8 cellular contexts compared by ENCODE assay signal in the genomic region with DNA sequence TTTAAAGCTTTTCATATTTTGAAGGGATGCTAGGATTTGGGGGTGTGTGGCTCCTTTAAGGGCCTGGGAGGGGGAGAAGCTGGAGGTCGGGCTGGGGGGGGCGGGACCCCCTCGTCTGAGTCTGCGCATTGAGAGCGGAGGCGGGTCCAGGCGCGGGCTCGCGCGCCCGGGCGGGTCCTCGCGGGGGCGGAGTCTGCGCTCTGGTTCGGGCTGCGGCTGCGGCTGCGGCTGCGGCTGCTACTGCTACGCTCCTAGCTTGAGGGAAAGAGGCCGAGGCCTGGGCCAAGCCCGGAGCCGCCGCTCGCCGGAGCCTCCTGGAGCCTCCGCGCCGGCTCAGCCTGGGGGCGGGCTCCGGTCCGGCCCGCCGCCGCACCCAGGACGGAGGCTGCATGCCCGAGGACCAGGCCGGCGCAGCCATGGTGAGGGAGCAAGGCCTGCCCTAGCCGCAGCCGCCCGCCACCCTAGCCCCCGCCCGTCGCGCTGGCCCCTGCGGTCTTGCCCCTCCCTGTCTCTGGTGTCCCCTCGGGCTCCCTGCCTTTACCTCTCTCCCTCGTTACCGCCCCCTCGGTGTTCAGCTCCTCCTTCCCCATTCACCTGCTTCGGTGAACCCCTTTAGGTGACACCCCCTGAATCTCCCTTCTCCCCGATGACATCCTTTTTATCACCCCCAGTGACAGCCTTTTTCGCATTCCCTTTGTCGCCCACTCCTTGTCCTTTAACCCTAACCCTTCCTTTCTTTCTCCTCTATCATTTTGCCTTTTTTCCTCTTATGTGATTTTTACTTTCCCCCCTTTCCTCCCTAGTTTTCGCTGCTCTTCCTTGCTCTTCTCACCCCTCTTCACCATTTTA. TPM values are rescaled to one million over a fixed set of nuclear protein-coding genes. Genes with fewer than 3 reads are reported as not detected.
DNase-seq lines count a peak whose midpoint lies in the region; ATAC-seq and TF ChIP-seq lines count a peak whose summit lies in the region.

A gene (plus strand): TSS at position 189 of the 849 bp plus-strand sequence. CDS start 201 bp downstream, at position 390.

- ATAC-seq in GM19452 (IDR thresholded peaks at IDR 0.05; ENCODE audit: unreplicated experiment) = peak; percentile 89

- peak; percentile 91 for DNase-seq in CD1c-positive myeloid dendritic cell (ENCODE audit: extremely low spot score)
- peak; percentile 90 for DNase-seq in HK-2 (ENCODE audit: unreplicated experiment)
- DNase-seq in NCI-H82 treated with DMSO at 0.1 percent for 48 hours (lab: John Stamatoyannopoulos, UW; ENCODE audit: unreplicated experiment) = peak; percentile 71
- DNase-seq in activated CD4-positive, alpha-beta memory T cell treated with anti-CD3 and anti-CD28 coated beads for 36 hours = peak; percentile 94
- DNase-seq in dorsolateral prefrontal cortex = peak; percentile 79 to 91 (median 85)
- peak; percentile 89 to 97 for DNase-seq in lower leg skin (ENCODE audit: low spot score in 2 of 2)
- peak; percentile 77 to 89 for DNase-seq in stimulated activated CD4-positive, alpha-beta T cell treated with anti-CD3 and anti-CD28 coated beads, Interleukin-4, amount 100 ng/mL, for 48 hours (ENCODE audit: low read depth in 2 of 2)

- H3K27me3 ChIP-seq in dorsolateral prefrontal cortex = no peaks in the 10 kb centered on the region

- no peaks in the 10 kb centered on the region for H3K36me3 Mint-ChIP-seq in activated CD4-positive, alpha-beta memory T cell treated with anti-CD3 and anti-CD28 coated beads for 36 hours

- POLR2A ChIA-PET in activated CD4-positive, alpha-beta memory T cell treated with anti-CD3 and anti-CD28 coated beads for 36 hours (lab: Charles Lee) = interaction anchor here (0.6 to 1.7 kb wide), 8 partner anchors 23 to 360 kb away, joined by 3 to 5 read pairs (median 3); a partner anchor contains a TSS

- H3K4me3 Mint-ChIP-seq in activated CD4-positive, alpha-beta memory T cell treated with anti-CD3 and anti-CD28 coated beads for 36 hours = peak within 1 kb of the TSS; percentile 81

- CTCF ChIA-PET in activated CD4-positive, alpha-beta memory T cell treated with anti-CD3 and anti-CD28 coated beads for 36 hours (lab: Charles Lee) = interaction anchor here (0.6 to 2.4 kb wide), 5 partner anchors 12 to 91 kb away, joined by 3 to 10 read pairs (median 4); no protein-coding TSS in a partner anchor

- H3K27ac Mint-ChIP-seq in activated CD4-positive, alpha-beta memory T cell treated with anti-CD3 and anti-CD28 coated beads for 36 hours = peak within 1 kb of the TSS; percentile 77

- intact Hi-C loops in activated CD4-positive, alpha-beta memory T cell treated with anti-CD3 and anti-CD28 coated beads for 36 hours (cut with micrococcal nuclease) = loop anchor here (1.0 to 2.0 kb wide), 2 partner anchors 23 to 470 kb away; a partner anchor contains a TSS
- intact Hi-C loops in dorsolateral prefrontal cortex (cut with DNase I) = loop anchor here (1.0 kb wide), 1 partner anchor 28 kb away; a partner anchor contains a TSS
- intact Hi-C loops in lower leg skin (cut with DNase I; ENCODE audit: low total_unique reads) = no loop called here

- TF ChIP-seq POLR2A in lower leg skin (IDR thresholded peaks at IDR 0.05) = peak in 1 of 2 donors; percentile 32

- 0 to 1% methylated on average over 33 to 41 of the region's 59 CpGs for WGBS in lower leg skin, 2 donors

- H3K27ac ChIP-seq in dorsolateral prefrontal cortex = peak within 1 kb of the TSS in 56 of 59 donors; percentile 18 to 92 (median 83)

- H3K4me1 Mint-ChIP-seq in activated CD4-positive, alpha-beta memory T cell treated with anti-CD3 and anti-CD28 coated beads for 36 hours (ENCODE audit: low read depth) = peaks cover 29% of the 10 kb centered on the region

- no peaks in the 10 kb centered on the region for H3K27me3 Mint-ChIP-seq in activated CD4-positive, alpha-beta memory T cell treated with anti-CD3 and anti-CD28 coated beads for 36 hours

- TF ChIP-seq CTCF in dorsolateral prefrontal cortex (IDR thresholded peaks at IDR 0.05 in 54 of 56, conservative IDR thresholded peaks at IDR 0.05 in 2 of 56; ENCODE audit: low read depth in 1 of 56, partially characterized antibody in 56 of 56) = peak in 21 of 56 donors; percentile 12 to 47 (median 29)
- TF ChIP-seq CTCF in lower leg skin (IDR thresholded peaks at IDR 0.05) = no peak

- no peaks in the 10 kb centered on the region for H3K9me3 Mint-ChIP-seq in activated CD4-positive, alpha-beta memory T cell treated with anti-CD3 and anti-CD28 coated beads for 36 hours

- H3K4me3 ChIP-seq in dorsolateral prefrontal cortex (peak within 1 kb of the TSS; percentile 58 to 98 (median 91)), lower leg skin (ENCODE audit: low read depth, poor library complexity, severe bottlenecking) (peak within 1 kb of the TSS; percentile 78)

RNA-seq across cellular contexts. Expression of the gene that starts here (rescaled TPM):
- total RNA-seq in activated CD4-positive, alpha-beta memory T cell treated with anti-CD3 and anti-CD28 coated beads for 36 hours = 10 to 100 TPM; 14.2 to 14.8 TPM
- total RNA-seq in dorsolateral prefrontal cortex = 10 to 100 TPM; 45.4 to 96.2 (median 73.5) TPM
- 10 to 100 TPM; 24.1 to 29.9 (median 25.2) TPM for total RNA-seq in lower leg skin

Comparison
In these comparisons a context has a peak if more than half of its experiments do, and no peak if none do; other contexts are left out.
1. Peak in every context shown above with its lines: DNase-seq, ATAC-seq, H3K4me3 ChIP-seq and H3K27ac ChIP-seq.